In genomic region chr9:114374936-114375335, GRCh38 we compare ENCODE assay signal across 1 cellular context.
TF ChIP-seq lines count a peak whose summit lies in the region.

No MANE protein-coding gene starts in this region.

TF ChIP-seq in H1, 55 proteins besides CTCF, POLR2A, EP300 and RAD21:
- TF ChIP-seq MAX (IDR thresholded peaks at IDR 0.05) (no peak), FOSL1 (IDR thresholded peaks at IDR 0.05; ENCODE audit: insufficient read depth, low read depth, low read length) (no peak), CBX8 (IDR thresholded peaks at IDR 0.05; ENCODE audit: borderline replicate concordance, low read depth, low read length) (no peak)
TF ChIP-seq in H1: peak in this region for 0.
